ENCODE assay signal across 8 cellular contexts in genomic region chr11:4181780-4182721, GRCh38.
DNase-seq lines count a peak whose midpoint lies in the region; ATAC-seq and TF ChIP-seq lines count a peak whose summit lies in the region.

No MANE protein-coding gene starts in this region.

- ATAC-seq in HG02610 (IDR thresholded peaks at IDR 0.05; ENCODE audit: unreplicated experiment) = peak; percentile 72
- ATAC-seq in foreskin keratinocyte = peak; percentile 74
- ATAC-seq in effector memory CD8-positive, alpha-beta T cell (replicated peaks) = no peak

- CTCF ChIA-PET in AG04449 (lab: Yijun Ruan, JAX) = interaction anchor here (0.7 to 7.4 kb wide), 12 partner anchors 11 to 455 kb away, joined by 3 to 204 read pairs (median 3); partner anchors contain the start of genes OR51D1 and STIM1

- H3K27ac Mint-ChIP-seq in activated CD4-positive, alpha-beta T cell treated with anti-CD3 and anti-CD28 coated beads, Interleukin-2, amount 10 ng/mL, durations not matched to agents 24 days and 14 days = no peak overlapping the region
- H3K27ac Mint-ChIP-seq in effector memory CD8-positive, alpha-beta T cell = no peak overlapping the region

- no peak for DNase-seq in AG04449 (ENCODE audit: low read depth, low spot score)
- peak; percentile 19 for DNase-seq in GM12864 (ENCODE audit: low read depth)
- DNase-seq in NCI-H1092 treated with DMSO at 0.1 percent for 48 hours (lab: John Stamatoyannopoulos, UW) = peak; percentile 18
- peak; percentile 79 for DNase-seq in activated CD4-positive, alpha-beta T cell treated with anti-CD3 and anti-CD28 coated beads, Interleukin-2, amount 10 ng/mL, durations not matched to agents 24 days and 14 days
- peak in 1 of 2 donors; percentile 30 for DNase-seq in foreskin keratinocyte
- peak in 9 of 10 donors; percentile 26 to 94 (median 67) for DNase-seq in posterior cingulate gyrus
- no peak for DNase-seq in effector memory CD8-positive, alpha-beta T cell

- peak; percentile 88 for TF ChIP-seq CTCF in AG04449 (IDR thresholded peaks at IDR 0.05; ENCODE audit: insufficient read depth, low read length, missing control alignments)
- TF ChIP-seq CTCF in GM12864 (IDR thresholded peaks at IDR 0.05; ENCODE audit: low read depth, low read length, missing control alignments) = peak; percentile 83
- peak; percentile 73 for TF ChIP-seq CTCF in foreskin keratinocyte (conservative IDR thresholded peaks at IDR 0.05)

- POLR2A ChIA-PET in AG04449 (lab: Yijun Ruan, JAX) = no interaction called here

- H3K27ac ChIP-seq in foreskin keratinocyte = no peak overlapping the region

- H3K9me3 Mint-ChIP-seq in activated CD4-positive, alpha-beta T cell treated with anti-CD3 and anti-CD28 coated beads, Interleukin-2, amount 10 ng/mL, durations not matched to agents 24 days and 14 days = no peaks in the 10 kb centered on the region
- H3K9me3 Mint-ChIP-seq in effector memory CD8-positive, alpha-beta T cell = no peaks in the 10 kb centered on the region

- intact Hi-C loops in activated CD4-positive, alpha-beta T cell treated with anti-CD3 and anti-CD28 coated beads, Interleukin-2, amount 10 ng/mL, durations not matched to agents 24 days and 14 days (cut with micrococcal nuclease) = no loop called here
- intact Hi-C loops in posterior cingulate gyrus (cut with DNase I) = no loop called here

- no peaks in the 10 kb centered on the region for H3K27me3 ChIP-seq in foreskin keratinocyte

- no peak overlapping the region for H3K4me3 ChIP-seq in AG04449 (ENCODE audit: low read depth, low read length)
- H3K4me3 ChIP-seq in GM12864 (ENCODE audit: low read depth, low read length) = no peak overlapping the region

- no peaks in the 10 kb centered on the region for H3K36me3 Mint-ChIP-seq in activated CD4-positive, alpha-beta T cell treated with anti-CD3 and anti-CD28 coated beads, Interleukin-2, amount 10 ng/mL, durations not matched to agents 24 days and 14 days (ENCODE audit: low read depth)
- no peaks in the 10 kb centered on the region for H3K36me3 Mint-ChIP-seq in effector memory CD8-positive, alpha-beta T cell (ENCODE audit: insufficient read depth)

- no peaks in the 10 kb centered on the region for H3K4me1 ChIP-seq in foreskin keratinocyte

- peaks cover 3% of the 10 kb centered on the region for H3K4me1 Mint-ChIP-seq in activated CD4-positive, alpha-beta T cell treated with anti-CD3 and anti-CD28 coated beads, Interleukin-2, amount 10 ng/mL, durations not matched to agents 24 days and 14 days
- no peaks in the 10 kb centered on the region for H3K4me1 Mint-ChIP-seq in effector memory CD8-positive, alpha-beta T cell (ENCODE audit: low read depth in 2 of 2)

- H3K27me3 Mint-ChIP-seq in activated CD4-positive, alpha-beta T cell treated with anti-CD3 and anti-CD28 coated beads, Interleukin-2, amount 10 ng/mL, durations not matched to agents 24 days and 14 days = peaks cover 5% of the 10 kb centered on the region
- peaks cover 17 to 23% of the 10 kb centered on the region in 2 donors for H3K27me3 Mint-ChIP-seq in effector memory CD8-positive, alpha-beta T cell

- H3K4me3 Mint-ChIP-seq in activated CD4-positive, alpha-beta T cell treated with anti-CD3 and anti-CD28 coated beads, Interleukin-2, amount 10 ng/mL, durations not matched to agents 24 days and 14 days = no peak overlapping the region
- H3K4me3 Mint-ChIP-seq in effector memory CD8-positive, alpha-beta T cell = no peak overlapping the region

Comparison
In these comparisons a context has a peak if more than half of its experiments do, and no peak if none do; other contexts are left out.
1. DNase-seq: peak in GM12864 (single experiment), NCI-H1092 treated with DMSO at 0.1 percent for 48 hours (single experiment), activated CD4-positive, alpha-beta T cell treated with anti-CD3 and anti-CD28 coated beads, Interleukin-2, amount 10 ng/mL, durations not matched to agents 24 days and 14 days (single experiment) and posterior cingulate gyrus (9 of 10); none in AG04449 (single experiment) and effector memory CD8-positive, alpha-beta T cell (0 of 3).
2. Peak in every context shown above with its lines, with median percentiles within 50 percentile points of each other: CTCF ChIP-seq.